8 cellular contexts compared by ENCODE assay signal in genomic region chr14:61749867-61750266, GRCh38. TPM values are rescaled to one million over a fixed set of nuclear protein-coding genes. Genes with fewer than 3 reads are reported as not detected.
DNase-seq lines count a peak whose midpoint lies in the region; ATAC-seq and TF ChIP-seq lines count a peak whose summit lies in the region.

No MANE protein-coding gene starts in this region.

- H3K27me3 Mint-ChIP-seq in HFFc6 (ENCODE audit: insufficient read depth): peaks cover 16% of the 10 kb centered on the region

- H2AFZ ChIP-seq in SU-DHL-6 (ENCODE audit: low read depth, low read length, severe bottlenecking): no peak overlapping the region

- peak overlapping the region; percentile 71 for H3K9ac ChIP-seq in SU-DHL-6 (ENCODE audit: low read length)

- CTCF ChIA-PET in AG04449 (lab: Yijun Ruan, JAX): interaction anchor here (1.0 to 2.2 kb wide), 4 partner anchors 12 to 289 kb away, joined by 3 to 6 read pairs (median 4); partner anchors contain the start of gene SNAPC1

- no peak for TF ChIP-seq CTCF in AG04449 (IDR thresholded peaks at IDR 0.05; ENCODE audit: insufficient read depth, low read length, missing control alignments)
- TF ChIP-seq CTCF in HFFc6 (IDR thresholded peaks at IDR 0.05): no peak
- TF ChIP-seq CTCF in SU-DHL-6 (IDR thresholded peaks at IDR 0.05; ENCODE audit: insufficient read depth, low read length, poor library complexity, severe bottlenecking): no peak

- H3K36me3 Mint-ChIP-seq in HFFc6 (ENCODE audit: low read depth): peaks cover 73% of the 10 kb centered on the region

- intact Hi-C loops in right cardiac atrium (cut with DNase I): loop anchor here in 1 of 4 donors (10.0 kb wide), 1 partner anchor 285 kb away; no protein-coding TSS in a partner anchor

- peak overlapping the region; percentile 44 for H3K4me3 ChIP-seq in AG04449 (ENCODE audit: low read depth, low read length)
- H3K4me3 ChIP-seq in SU-DHL-6 (ENCODE audit: insufficient read depth, low read length, poor library complexity, severe bottlenecking): peak overlapping the region; percentile 56
- H3K4me3 ChIP-seq in right cardiac atrium (ENCODE audit: low read length): peak overlapping the region; percentile 86

- 51% methylated on average over 3 of the region's 3 CpGs for WGBS in right cardiac atrium

- H3K9me3 Mint-ChIP-seq in HFFc6: peaks cover 9% of the 10 kb centered on the region

- H3K36me3 ChIP-seq in SU-DHL-6 (ENCODE audit: low read length): peaks cover 29% of the 10 kb centered on the region

- H3F3A ChIP-seq in SU-DHL-6 (ENCODE audit: insufficient read depth): peaks cover 63% of the 10 kb centered on the region

- H3K27ac ChIP-seq in SU-DHL-6 (ENCODE audit: low read depth, low read length): peak overlapping the region; percentile 19; the same call in 1 of the 2 replicates
- H3K27ac ChIP-seq in right cardiac atrium (ENCODE audit: low read length): peak overlapping the region; percentile 54

- H3K27ac Mint-ChIP-seq in HFFc6: no peak overlapping the region; the same call in 1 of the 2 replicates

- no peaks in the 10 kb centered on the region for H3K4me1 ChIP-seq in right cardiac atrium (ENCODE audit: control insufficient read depth, insufficient read depth, low read length)

- ATAC-seq in right cardiac atrium (peak; percentile 17 to 30), HG03135 (IDR thresholded peaks at IDR 0.05; ENCODE audit: unreplicated experiment) (no peak), HG02588 (IDR thresholded peaks at IDR 0.05; ENCODE audit: unreplicated experiment) (no peak)

- H3K9me3 ChIP-seq in SU-DHL-6 (ENCODE audit: insufficient read depth, low read length) (no peaks in the 10 kb centered on the region), right cardiac atrium (ENCODE audit: control insufficient read depth, low read length) (no peaks in the 10 kb centered on the region)

- peak overlapping the region; percentile 83 for H3K4me2 ChIP-seq in SU-DHL-6 (ENCODE audit: low read depth, low read length, poor library complexity, severe bottlenecking)

- no peak for DNase-seq in AG04449 (ENCODE audit: low read depth, low spot score)
- no peak for DNase-seq in HFFc6
- no peak for DNase-seq in right cardiac atrium
- DNase-seq in stimulated activated CD4-positive, alpha-beta T cell treated with anti-CD3 and anti-CD28 coated beads, Interleukin-12 subunit alpha, Interleukin-12 subunit beta, amount 100 ng/mL, for 4 hours: no peak
- DNase-seq in Ammon's horn (ENCODE audit: low spot score): no peak

- no peaks in the 10 kb centered on the region for H3K27me3 ChIP-seq in SU-DHL-6 (ENCODE audit: low read length)
- no peaks in the 10 kb centered on the region for H3K27me3 ChIP-seq in right cardiac atrium (ENCODE audit: control insufficient read depth, insufficient read depth)

- POLR2A ChIA-PET in AG04449 (lab: Yijun Ruan, JAX): interaction anchor here (1.0 kb wide), 1 partner anchor 12 kb away, joined by 5 read pairs; the partner anchor contains the start of gene SNAPC1

- 0 out of 2 replicates have a peak, but pooled peaks cover 6% of the 10 kb centered on the region for H4K20me1 ChIP-seq in SU-DHL-6 (ENCODE audit: low read depth, low read length)

- H3K4me1 Mint-ChIP-seq in HFFc6 (ENCODE audit: low read depth): peaks cover 68% of the 10 kb centered on the region

- H3K4me3 Mint-ChIP-seq in HFFc6: peak overlapping the region; percentile 87

- no peaks in the 10 kb centered on the region for H3K9me2 ChIP-seq in SU-DHL-6 (replicated peaks; ENCODE audit: insufficient read depth, low read length)

- peaks cover 29% of the 10 kb centered on the region; the same call in 1 of the 2 replicates for H3K79me2 ChIP-seq in SU-DHL-6 (ENCODE audit: insufficient read depth, low read length)

RNA-seq across cellular contexts. Expression of gene SNAPC1, which starts 12.4 kb away (rescaled TPM):
- total RNA-seq in HFFc6 (2021; fragmentation: NEBNext Ultra II Directional; extraction: Animal tissue kit (Norgen Biotek cat#: 25700)): 10 to 100 TPM; 12.1 to 15.8 (median 14.6) TPM
- total RNA-seq in right cardiac atrium: 10 to 100 TPM in 1 of 4 donors, 1 to 10 TPM in 3; 6.1 to 12.9 (median 8.8) TPM
- 10.5 TPM for polyA plus RNA-seq in right cardiac atrium

RNA-seq across cellular contexts. Expression of gene HIF1A, which starts 54.6 kb away (rescaled TPM):
- 100 to 1,000 TPM; 217 to 265 (median 233) TPM for total RNA-seq in HFFc6 (2021; fragmentation: NEBNext Ultra II Directional; extraction: Animal tissue kit (Norgen Biotek cat#: 25700))
- 100 to 1,000 TPM in 1 of 4 donors, 10 to 100 TPM in 3; 52.7 to 117 (median 81.1) TPM for total RNA-seq in right cardiac atrium
- 25.5 TPM for polyA plus RNA-seq in right cardiac atrium

Comparison
In these comparisons a context has a peak if more than half of its experiments do, and no peak if none do; other contexts are left out.
1. ATAC-seq: peak in right cardiac atrium (2 of 2); none in HG03135 (single experiment) and HG02588 (single experiment).
2. Peak in every context shown above with its lines, with median percentiles within 50 percentile points of each other: H3K4me3 ChIP-seq.